Comparison of ENCODE assay signal across 8 cellular contexts in genomic region chr10:7525314-7526016, GRCh38.
DNase-seq lines count a peak whose midpoint lies in the region; ATAC-seq and TF ChIP-seq lines count a peak whose summit lies in the region.

No MANE protein-coding gene starts in this region.

- POLR2A ChIA-PET in Panc1 (lab: Charles Lee), result interaction anchor here (0.7 kb wide), 1 partner anchor 1087 kb away, joined by 3 read pairs; no protein-coding TSS in a partner anchor

- H3K27me3 ChIP-seq in Panc1 (ENCODE audit: control insufficient read depth, insufficient read depth, low read length), result peaks cover 4% of the 10 kb centered on the region; the same call in 1 of the 2 replicates

- in situ Hi-C loops in Panc1 (cut with HindIII; ENCODE audit: low pct_unique_long_range_greater_than_20kb, low sequenced_read_pairs), result no loop called here

- CTCF ChIA-PET in Panc1 (lab: Charles Lee), result interaction anchor here (0.6 to 1.6 kb wide), 7 partner anchors 162 to 1107 kb away, joined by 3 to 32 read pairs (median 4); partner anchors contain the start of gene TAF3

- no peak overlapping the region for H3K27ac ChIP-seq in Panc1 (ENCODE audit: low read length)

- H3K4me3 ChIP-seq in Panc1 (ENCODE audit: low read depth in 2 of 2, low read length in 2 of 2), result no peak overlapping the region

- TF ChIP-seq CTCF in Panc1 (IDR thresholded peaks at IDR 0.05), result peak; percentile 71

- H3K9me3 ChIP-seq in Panc1 (ENCODE audit: control insufficient read depth, insufficient read depth, low read depth, low read length), result no peaks in the 10 kb centered on the region

- H3K4me1 ChIP-seq in Panc1 (ENCODE audit: control insufficient read depth, insufficient read depth, low read length), result no peaks in the 10 kb centered on the region

- ATAC-seq in GM19467 (IDR thresholded peaks at IDR 0.05; ENCODE audit: unreplicated experiment) (peak; percentile 60), Panc1 (peak; percentile 88), HG03469 (IDR thresholded peaks at IDR 0.05; ENCODE audit: unreplicated experiment) (no peak)
- ATAC-seq in activated naive CD4-positive, alpha-beta T cell treated with anti-CD3 and anti-CD28 coated beads, Interleukin-2, amount 50 U/mL, for 72 hours, result peak; percentile 78 to 84

- no peaks in the 10 kb centered on the region for H3K9me3 Mint-ChIP-seq in activated naive CD4-positive, alpha-beta T cell treated with anti-CD3 and anti-CD28 coated beads, Interleukin-2, amount 50 U/mL, for 72 hours

- no peaks in the 10 kb centered on the region for H3K36me3 Mint-ChIP-seq in activated naive CD4-positive, alpha-beta T cell treated with anti-CD3 and anti-CD28 coated beads, Interleukin-2, amount 50 U/mL, for 72 hours

- H3K36me3 ChIP-seq in Panc1 (ENCODE audit: control insufficient read depth, insufficient read depth, low read length), result no peaks in the 10 kb centered on the region; the same call in 1 of the 2 replicates

- no TSS peak for BruUV-seq in Panc1 (replicated peaks; lab: Mats Ljungman, UMichigan)

- H3K27ac Mint-ChIP-seq in activated naive CD4-positive, alpha-beta T cell treated with anti-CD3 and anti-CD28 coated beads, Interleukin-2, amount 50 U/mL, for 72 hours, result no peak overlapping the region

- DNase-seq in Daoy (ENCODE audit: low read depth), result peak; percentile 62
- DNase-seq in HT1080 (ENCODE audit: low read depth), result peak; percentile 71
- peak; percentile 62 for DNase-seq in Panc1 (ENCODE audit: low read depth, low spot score)
- peak in 1 of 2 donors; percentile 71 for DNase-seq in activated naive CD4-positive, alpha-beta T cell treated with anti-CD3 and anti-CD28 coated beads, Interleukin-2, amount 50 U/mL, for 72 hours (ENCODE audit: low spot score in 2 of 2)
- peak in 37 of 42 donors; percentile 24 to 91 (median 72) for DNase-seq in head of caudate nucleus
- peak; percentile 84 for DNase-seq in retina

- intact Hi-C loops in Panc1 (cut with micrococcal nuclease; ENCODE audit: unreplicated experiment), result loop anchor here (2.0 to 5.0 kb wide), 2 partner anchors 161 to 1777 kb away; no protein-coding TSS in a partner anchor
- intact Hi-C loops in head of caudate nucleus (cut with DNase I), result loop anchor here (2.0 kb wide), 1 partner anchor 161 kb away; no protein-coding TSS in a partner anchor
